Comparison of ENCODE assay signal across 10 cellular contexts in genomic region chr16:87809150-87809902, GRCh38. TPM values are rescaled to one million over a fixed set of nuclear protein-coding genes. Genes with fewer than 3 reads are reported as not detected.
A peak's percentile ranks its signal among the peaks of the same experiment; 100 is the strongest.
DNase-seq lines count a peak whose midpoint lies in the region; ATAC-seq and TF ChIP-seq lines count a peak whose summit lies in the region.
"Had no signal": no experiment of that assay in that cellular context is flagged by ENCODE, and none has a peak within 500 bp of the region (broad histone marks: within the 10 kb centered on the region; RNA-seq: fewer than 3 reads in every experiment).

No MANE protein-coding gene starts in this region.

- H3K4me1 ChIP-seq in neural progenitor cell, result peaks cover 10% of the 10 kb centered on the region

- peak overlapping the region; percentile 35 for H3K27ac Mint-ChIP-seq in neural progenitor cell
- H3K27ac Mint-ChIP-seq: activated naive CD4-positive, alpha-beta T cell treated with anti-CD3 and anti-CD28 coated beads, Interleukin-2, amount 50 U/mL, for 24 hours had no signal

- H3K4me3 Mint-ChIP-seq in neural progenitor cell, result no peak overlapping the region
- H3K4me3 Mint-ChIP-seq: activated naive CD4-positive, alpha-beta T cell treated with anti-CD3 and anti-CD28 coated beads, Interleukin-2, amount 50 U/mL, for 24 hours had no signal

- H3K4me3 ChIP-seq in neural progenitor cell, result no peak overlapping the region

- no peak overlapping the region for H3K9ac ChIP-seq in neural progenitor cell

- no peaks in the 10 kb centered on the region for H3K9me3 ChIP-seq in neural progenitor cell (ENCODE audit: low read depth)

- peaks cover 7% of the 10 kb centered on the region for H3K27me3 Mint-ChIP-seq in neural progenitor cell (ENCODE audit: insufficient read depth, low read depth)
- H3K27me3 Mint-ChIP-seq: activated naive CD4-positive, alpha-beta T cell treated with anti-CD3 and anti-CD28 coated beads, Interleukin-2, amount 50 U/mL, for 24 hours had no signal

- H3K4me2 ChIP-seq in neural progenitor cell, result no peak overlapping the region

- peaks cover 24% of the 10 kb centered on the region for H3K4me1 Mint-ChIP-seq in neural progenitor cell

- H3K36me3 Mint-ChIP-seq in neural progenitor cell, result no peaks in the 10 kb centered on the region

- ATAC-seq in GM21825 (IDR thresholded peaks at IDR 0.05; ENCODE audit: unreplicated experiment), result peak; percentile 50

- TF ChIP-seq CTCF in neural progenitor cell (IDR thresholded peaks at IDR 0.05), result no peak

- H4K20me1 ChIP-seq in neural progenitor cell (ENCODE audit: low read depth), result no peaks in the 10 kb centered on the region

- no peaks in the 10 kb centered on the region for H3K9me3 Mint-ChIP-seq in neural progenitor cell
- H3K9me3 Mint-ChIP-seq: activated naive CD4-positive, alpha-beta T cell treated with anti-CD3 and anti-CD28 coated beads, Interleukin-2, amount 50 U/mL, for 24 hours had no signal

- peak; percentile 64 for DNase-seq in NCI-H82 (lab: John Stamatoyannopoulos, UW)
- DNase-seq in NCI-H82 treated with DMSO at 0.1 percent for 48 hours (lab: John Stamatoyannopoulos, UW; ENCODE audit: unreplicated experiment), result no peak
- peak; percentile 57 for DNase-seq in KBM-7
- no peak for DNase-seq in neural progenitor cell (ENCODE audit: low spot score)
- no peak for DNase-seq in occipital lobe (lab: John Stamatoyannopoulos, UW)
- DNase-seq in mucosa of gallbladder (ENCODE audit: low spot score), result no peak
- DNase-seq in GM19240 (ENCODE audit: insufficient read length, low spot score), result no peak
- DNase-seq: NCI-H1694 had no signal

- H3K27me3 ChIP-seq in neural progenitor cell, result no peaks in the 10 kb centered on the region

- no peaks in the 10 kb centered on the region for H3K79me2 ChIP-seq in neural progenitor cell (ENCODE audit: low read depth)

- in situ Hi-C loops in KBM-7 (cut with MboI; ENCODE audit: low pct_unique_long_range_greater_than_20kb, low sequenced_read_pairs), result no loop called here

- no peaks in the 10 kb centered on the region for H3K36me3 ChIP-seq in neural progenitor cell

- no peak overlapping the region for H2AFZ ChIP-seq in neural progenitor cell (replicated peaks)

- no peak overlapping the region for H3K27ac ChIP-seq in neural progenitor cell

- no peaks in the 10 kb centered on the region for H3F3A ChIP-seq in neural progenitor cell (ENCODE audit: low read depth)

RNA-seq across cellular contexts. Expression of gene KLHDC4, which starts 43.5 kb away (rescaled TPM):
- 19.2 and 30.5 TPM in 2 replicates for total RNA-seq in neural progenitor cell (ENCODE audit: low replicate concordance)
- total RNA-seq in occipital lobe, result 18.2 TPM
- total RNA-seq in mucosa of gallbladder, result 31.8 TPM

RNA-seq across cellular contexts. Expression of gene SLC7A5, which starts 60.0 kb away (rescaled TPM):
- total RNA-seq in neural progenitor cell (ENCODE audit: low replicate concordance), result 2.8 and 8.8 TPM in 2 replicates
- 16.5 TPM for total RNA-seq in occipital lobe
- total RNA-seq in mucosa of gallbladder, result 9.4 TPM

Comparison
In these comparisons a context has a peak if more than half of its experiments do, and no peak if none do; other contexts are left out.
1. DNase-seq: peak in NCI-H82 (single experiment) and KBM-7 (single experiment); none in NCI-H82 treated with DMSO at 0.1 percent for 48 hours (single experiment), neural progenitor cell (single experiment), occipital lobe (single experiment), mucosa of gallbladder (single experiment) and GM19240 (single experiment).